Comparison of ENCODE assay signal across 8 cellular contexts in the genomic region with DNA sequence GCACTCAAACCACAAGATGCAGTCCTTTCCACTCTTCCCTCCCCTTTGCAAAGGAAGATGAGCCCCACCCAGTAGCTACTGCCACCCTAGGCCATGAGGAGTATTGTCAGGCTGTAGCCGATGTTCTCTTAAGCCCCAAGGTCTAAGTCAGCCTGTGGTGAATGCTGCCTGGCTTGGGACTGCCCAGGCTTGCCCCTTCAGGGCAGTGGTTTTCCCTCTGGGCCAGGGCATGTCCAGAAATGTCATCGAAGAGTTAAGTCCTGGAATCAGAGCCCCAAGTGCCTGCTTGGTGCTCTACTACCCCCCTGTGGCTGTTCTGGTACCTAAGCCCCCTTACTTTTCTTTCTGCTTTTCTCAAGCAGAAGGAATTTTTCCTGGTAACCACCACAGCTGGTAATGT. TPM values are rescaled to one million over a fixed set of nuclear protein-coding genes. Genes with fewer than 3 reads are reported as not detected.
A peak's percentile ranks its signal among the peaks of the same experiment; 100 is the strongest.
DNase-seq lines count a peak whose midpoint lies in the region; ATAC-seq and TF ChIP-seq lines count a peak whose summit lies in the region.

No MANE protein-coding gene starts in this region.

- peaks cover 4% of the 10 kb centered on the region for H3K9me3 Mint-ChIP-seq in CD8-positive, alpha-beta T cell
- no peaks in the 10 kb centered on the region for H3K9me3 Mint-ChIP-seq in WTC11

- H3K27me3 ChIP-seq in CD8-positive, alpha-beta T cell (ENCODE audit: insufficient read depth, low read length) = no peaks in the 10 kb centered on the region

- H3K9me3 ChIP-seq in CD8-positive, alpha-beta T cell (ENCODE audit: low read length) = no peaks in the 10 kb centered on the region

- no peak overlapping the region for H3K27ac ChIP-seq in CD8-positive, alpha-beta T cell (ENCODE audit: low read depth, low read length)

- no peaks in the 10 kb centered on the region for H3K4me1 ChIP-seq in CD8-positive, alpha-beta T cell (ENCODE audit: insufficient read depth, low read length)

- POLR2A ChIA-PET in CD8-positive, alpha-beta T cell (lab: Charles Lee) = interaction anchor here (0.7 kb wide), 1 partner anchor 97 kb away, joined by 3 read pairs; no protein-coding TSS in a partner anchor
- POLR2A ChIA-PET in WTC11 (lab: Charles Lee) = no interaction called here

- CTCF ChIA-PET in CD8-positive, alpha-beta T cell (lab: Charles Lee) = interaction anchor here (0.6 to 2.1 kb wide), 10 partner anchors 9 to 1813 kb away, joined by 3 to 7 read pairs (median 4); a partner anchor contains a TSS
- CTCF ChIA-PET in WTC11 (lab: Charles Lee) = interaction anchor here (0.6 to 2.1 kb wide), 9 partner anchors 9 to 645 kb away, joined by 3 to 9 read pairs (median 4); a partner anchor contains a TSS

- no peaks in the 10 kb centered on the region for H3K36me3 Mint-ChIP-seq in CD8-positive, alpha-beta T cell
- no peaks in the 10 kb centered on the region for H3K36me3 Mint-ChIP-seq in WTC11

- H3K4me3 ChIP-seq in CD8-positive, alpha-beta T cell (ENCODE audit: low read depth, low read length) = no peak overlapping the region

- intact Hi-C loops in CD8-positive, alpha-beta T cell (cut with DNase I, micrococcal nuclease) = loop anchor here (1.0 to 5.0 kb wide), 3 partner anchors 35 to 182 kb away; a partner anchor contains a TSS
- intact Hi-C loops in left colon (cut with DNase I, micrococcal nuclease) = no loop called here

- ATAC-seq in CD8-positive, alpha-beta T cell = peak; percentile 75
- ATAC-seq in GM19025 (IDR thresholded peaks at IDR 0.05; ENCODE audit: low read depth, unreplicated experiment) (peak; percentile 85), HG03196 (IDR thresholded peaks at IDR 0.05; ENCODE audit: unreplicated experiment) (peak; percentile 80), WTC11 (peak; percentile 99), left colon (peak; percentile 26)

- TF ChIP-seq CTCF in CD8-positive, alpha-beta T cell (IDR thresholded peaks at IDR 0.05) = peak; percentile 36
- no peak for TF ChIP-seq CTCF in WTC11 (IDR thresholded peaks at IDR 0.05)

- H3K27ac Mint-ChIP-seq in CD8-positive, alpha-beta T cell = no peak overlapping the region
- H3K27ac Mint-ChIP-seq in WTC11 = no peak overlapping the region

- no peak overlapping the region for H3K4me3 Mint-ChIP-seq in CD8-positive, alpha-beta T cell
- H3K4me3 Mint-ChIP-seq in WTC11 = no peak overlapping the region; the same call in 1 of the 2 replicates

- peaks cover 4% of the 10 kb centered on the region for H3K4me1 Mint-ChIP-seq in CD8-positive, alpha-beta T cell (ENCODE audit: low read depth)
- peaks cover 13% of the 10 kb centered on the region for H3K4me1 Mint-ChIP-seq in WTC11

- no peaks in the 10 kb centered on the region for H3K27me3 Mint-ChIP-seq in CD8-positive, alpha-beta T cell (ENCODE audit: low read depth)
- H3K27me3 Mint-ChIP-seq in WTC11 (ENCODE audit: low read depth) = no peaks in the 10 kb centered on the region; the same call in 1 of the 2 replicates

- peak in 3 of 7 experiments; percentile 14 to 24 (median 19) for DNase-seq in CD8-positive, alpha-beta T cell
- DNase-seq in WTC11 (ENCODE audit: low spot score) (peak; percentile 29), left colon (no peak), mucosa of gallbladder (ENCODE audit: low spot score) (no peak), NCI-H2227 treated with DMSO at 0.1 percent for 48 hours (lab: John Stamatoyannopoulos, UW) (no peak), hypothalamus (lab: John Stamatoyannopoulos, UW) (no peak)

- H3K36me3 ChIP-seq in CD8-positive, alpha-beta T cell (ENCODE audit: insufficient read depth, low read length) = no peaks in the 10 kb centered on the region

TF ChIP-seq in WTC11, 78 proteins besides CTCF, POLR2A, EP300 and RAD21:
- TF ChIP-seq ZNF423 (CRISPR knock-in tag; IDR thresholded peaks at IDR 0.05) = no peak
- TF ChIP-seq, protein P1, sequence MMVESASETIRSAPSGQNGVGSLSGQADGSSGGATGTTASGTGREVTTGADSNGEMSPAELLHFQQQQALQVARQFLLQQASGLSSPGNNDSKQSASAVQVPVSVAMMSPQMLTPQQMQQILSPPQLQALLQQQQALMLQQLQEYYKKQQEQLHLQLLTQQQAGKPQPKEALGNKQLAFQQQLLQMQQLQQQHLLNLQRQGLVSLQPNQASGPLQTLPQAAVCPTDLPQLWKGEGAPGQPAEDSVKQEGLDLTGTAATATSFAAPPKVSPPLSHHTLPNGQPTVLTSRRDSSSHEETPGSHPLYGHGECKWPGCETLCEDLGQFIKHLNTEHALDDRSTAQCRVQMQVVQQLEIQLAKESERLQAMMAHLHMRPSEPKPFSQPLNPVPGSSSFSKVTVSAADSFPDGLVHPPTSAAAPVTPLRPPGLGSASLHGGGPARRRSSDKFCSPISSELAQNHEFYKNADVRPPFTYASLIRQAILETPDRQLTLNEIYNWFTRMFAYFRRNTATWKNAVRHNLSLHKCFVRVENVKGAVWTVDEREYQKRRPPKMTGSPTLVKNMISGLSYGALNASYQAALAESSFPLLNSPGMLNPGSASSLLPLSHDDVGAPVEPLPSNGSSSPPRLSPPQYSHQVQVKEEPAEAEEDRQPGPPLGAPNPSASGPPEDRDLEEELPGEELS (CRISPR knock-in tag; IDR thresholded peaks at IDR 0.05) = no peak
- TF ChIP-seq, protein P2, sequence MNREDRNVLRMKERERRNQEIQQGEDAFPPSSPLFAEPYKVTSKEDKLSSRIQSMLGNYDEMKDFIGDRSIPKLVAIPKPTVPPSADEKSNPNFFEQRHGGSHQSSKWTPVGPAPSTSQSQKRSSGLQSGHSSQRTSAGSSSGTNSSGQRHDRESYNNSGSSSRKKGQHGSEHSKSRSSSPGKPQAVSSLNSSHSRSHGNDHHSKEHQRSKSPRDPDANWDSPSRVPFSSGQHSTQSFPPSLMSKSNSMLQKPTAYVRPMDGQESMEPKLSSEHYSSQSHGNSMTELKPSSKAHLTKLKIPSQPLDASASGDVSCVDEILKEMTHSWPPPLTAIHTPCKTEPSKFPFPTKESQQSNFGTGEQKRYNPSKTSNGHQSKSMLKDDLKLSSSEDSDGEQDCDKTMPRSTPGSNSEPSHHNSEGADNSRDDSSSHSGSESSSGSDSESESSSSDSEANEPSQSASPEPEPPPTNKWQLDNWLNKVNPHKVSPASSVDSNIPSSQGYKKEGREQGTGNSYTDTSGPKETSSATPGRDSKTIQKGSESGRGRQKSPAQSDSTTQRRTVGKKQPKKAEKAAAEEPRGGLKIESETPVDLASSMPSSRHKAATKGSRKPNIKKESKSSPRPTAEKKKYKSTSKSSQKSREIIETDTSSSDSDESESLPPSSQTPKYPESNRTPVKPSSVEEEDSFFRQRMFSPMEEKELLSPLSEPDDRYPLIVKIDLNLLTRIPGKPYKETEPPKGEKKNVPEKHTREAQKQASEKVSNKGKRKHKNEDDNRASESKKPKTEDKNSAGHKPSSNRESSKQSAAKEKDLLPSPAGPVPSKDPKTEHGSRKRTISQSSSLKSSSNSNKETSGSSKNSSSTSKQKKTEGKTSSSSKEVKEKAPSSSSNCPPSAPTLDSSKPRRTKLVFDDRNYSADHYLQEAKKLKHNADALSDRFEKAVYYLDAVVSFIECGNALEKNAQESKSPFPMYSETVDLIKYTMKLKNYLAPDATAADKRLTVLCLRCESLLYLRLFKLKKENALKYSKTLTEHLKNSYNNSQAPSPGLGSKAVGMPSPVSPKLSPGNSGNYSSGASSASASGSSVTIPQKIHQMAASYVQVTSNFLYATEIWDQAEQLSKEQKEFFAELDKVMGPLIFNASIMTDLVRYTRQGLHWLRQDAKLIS (CRISPR knock-in tag; IDR thresholded peaks at IDR 0.05; ENCODE audit: borderline replicate concordance) = no peak
- TF ChIP-seq, protein P3, sequence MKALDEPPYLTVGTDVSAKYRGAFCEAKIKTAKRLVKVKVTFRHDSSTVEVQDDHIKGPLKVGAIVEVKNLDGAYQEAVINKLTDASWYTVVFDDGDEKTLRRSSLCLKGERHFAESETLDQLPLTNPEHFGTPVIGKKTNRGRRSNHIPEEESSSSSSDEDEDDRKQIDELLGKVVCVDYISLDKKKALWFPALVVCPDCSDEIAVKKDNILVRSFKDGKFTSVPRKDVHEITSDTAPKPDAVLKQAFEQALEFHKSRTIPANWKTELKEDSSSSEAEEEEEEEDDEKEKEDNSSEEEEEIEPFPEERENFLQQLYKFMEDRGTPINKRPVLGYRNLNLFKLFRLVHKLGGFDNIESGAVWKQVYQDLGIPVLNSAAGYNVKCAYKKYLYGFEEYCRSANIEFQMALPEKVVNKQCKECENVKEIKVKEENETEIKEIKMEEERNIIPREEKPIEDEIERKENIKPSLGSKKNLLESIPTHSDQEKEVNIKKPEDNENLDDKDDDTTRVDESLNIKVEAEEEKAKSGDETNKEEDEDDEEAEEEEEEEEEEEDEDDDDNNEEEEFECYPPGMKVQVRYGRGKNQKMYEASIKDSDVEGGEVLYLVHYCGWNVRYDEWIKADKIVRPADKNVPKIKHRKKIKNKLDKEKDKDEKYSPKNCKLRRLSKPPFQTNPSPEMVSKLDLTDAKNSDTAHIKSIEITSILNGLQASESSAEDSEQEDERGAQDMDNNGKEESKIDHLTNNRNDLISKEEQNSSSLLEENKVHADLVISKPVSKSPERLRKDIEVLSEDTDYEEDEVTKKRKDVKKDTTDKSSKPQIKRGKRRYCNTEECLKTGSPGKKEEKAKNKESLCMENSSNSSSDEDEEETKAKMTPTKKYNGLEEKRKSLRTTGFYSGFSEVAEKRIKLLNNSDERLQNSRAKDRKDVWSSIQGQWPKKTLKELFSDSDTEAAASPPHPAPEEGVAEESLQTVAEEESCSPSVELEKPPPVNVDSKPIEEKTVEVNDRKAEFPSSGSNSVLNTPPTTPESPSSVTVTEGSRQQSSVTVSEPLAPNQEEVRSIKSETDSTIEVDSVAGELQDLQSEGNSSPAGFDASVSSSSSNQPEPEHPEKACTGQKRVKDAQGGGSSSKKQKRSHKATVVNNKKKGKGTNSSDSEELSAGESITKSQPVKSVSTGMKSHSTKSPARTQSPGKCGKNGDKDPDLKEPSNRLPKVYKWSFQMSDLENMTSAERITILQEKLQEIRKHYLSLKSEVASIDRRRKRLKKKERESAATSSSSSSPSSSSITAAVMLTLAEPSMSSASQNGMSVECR (CRISPR knock-in tag; IDR thresholded peaks at IDR 0.05; ENCODE audit: borderline replicate concordance) = no peak

RNA-seq across cellular contexts. Expression of a gene that starts 11.8 kb away (rescaled TPM):
- 100 to 1,000 TPM; 364 to 374 TPM for total RNA-seq in CD8-positive, alpha-beta T cell
- total RNA-seq in WTC11 (2021) (607 to 956 TPM (median 949 TPM) in 3 replicates), left colon (100 to 1,000 TPM; 295 to 355 TPM), mucosa of gallbladder (317 TPM)

RNA-seq across cellular contexts. Expression of a gene that starts 47.2 kb away (rescaled TPM):
- total RNA-seq in CD8-positive, alpha-beta T cell = 1 to 10 TPM; 5.7 to 7.1 TPM
- total RNA-seq in WTC11 (2021) (16.7 to 20.2 TPM (median 17.3 TPM) in 3 replicates), left colon (1 to 10 TPM; 3.7 to 5.4 TPM), mucosa of gallbladder (17.1 TPM)

Comparison
In these comparisons a context has a peak if more than half of its experiments do, and no peak if none do; other contexts are left out.
1. ATAC-seq: peak in every context shown above with its lines; median percentile 99 in WTC11; 85 in GM19025; 80 in HG03196; 75 in CD8-positive, alpha-beta T cell; 26 in left colon.
2. intact Hi-C loops: an anchor here in CD8-positive, alpha-beta T cell (1.0 to 5.0 kb wide); none called in left colon.